In the genomic region with DNA sequence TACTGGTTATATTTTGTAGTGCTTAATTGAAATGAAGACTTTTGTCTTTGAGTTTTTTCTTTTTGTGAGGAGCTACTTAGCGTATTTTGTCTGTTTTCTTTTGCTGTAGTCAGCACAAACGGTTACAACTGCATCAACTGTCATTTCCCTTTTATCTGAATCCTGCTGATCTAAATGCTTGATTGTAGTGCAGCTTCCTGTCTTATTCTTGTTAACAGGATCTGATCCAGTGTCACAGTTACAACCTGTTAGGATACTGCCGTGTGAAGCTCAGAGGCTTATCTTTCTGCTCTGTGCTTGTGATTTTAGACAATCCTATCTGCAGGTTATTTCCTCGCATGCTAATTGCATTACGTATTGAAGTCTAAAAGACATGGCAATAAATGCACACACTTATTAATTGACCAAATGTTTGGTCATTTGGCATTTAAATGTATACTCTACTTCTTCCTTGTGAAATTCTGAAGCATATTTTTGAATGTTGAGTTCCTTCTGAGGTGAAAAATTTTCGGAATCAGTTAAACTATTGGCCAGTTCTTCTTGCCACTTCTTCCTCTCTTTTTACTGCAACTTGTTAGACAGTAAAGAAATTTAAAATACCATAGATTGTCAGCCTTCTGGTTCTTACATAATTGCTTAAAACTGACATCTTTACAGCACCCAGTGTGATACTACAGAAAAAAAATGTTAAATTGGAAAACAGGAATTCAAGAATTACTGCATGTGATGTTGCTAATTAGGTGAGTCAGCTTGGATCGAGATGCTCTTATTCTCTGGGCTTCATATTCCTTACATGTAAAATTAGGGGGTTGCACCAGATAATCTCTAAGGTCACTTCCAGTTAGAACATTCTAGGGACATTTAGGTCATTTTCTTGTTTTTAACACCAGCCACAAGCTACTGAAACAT, we compare ENCODE assay signal across 13 cellular contexts.
DNase-seq lines count a peak whose midpoint lies in the region; ATAC-seq and TF ChIP-seq lines count a peak whose summit lies in the region.
"Had no signal": no experiment of that assay in that cellular context is flagged by ENCODE, and none has a peak within 500 bp of the region (broad histone marks: within the 10 kb centered on the region; RNA-seq: fewer than 3 reads in every experiment).

No MANE protein-coding gene starts in this region.

- H3F3A ChIP-seq in GM23338 (replicated peaks; ENCODE audit: low read depth): no peaks in the 10 kb centered on the region

- ATAC-seq in GM23338 (no peak), memory B cell (ENCODE audit: low read depth) (no peak), HG02870 (IDR thresholded peaks at IDR 0.05; ENCODE audit: unreplicated experiment) (no peak), HG03342 (IDR thresholded peaks at IDR 0.05; ENCODE audit: unreplicated experiment) (no peak)
- ATAC-seq in activated naive CD8-positive, alpha-beta T cell treated with anti-CD3 and anti-CD28 coated beads, Interleukin-2, amount 50 U/mL, for 24 hours: no peak
- ATAC-seq: foreskin keratinocyte, HCT116 had no signal

- H3K9me2 ChIP-seq in GM23338 (ENCODE audit: insufficient read depth): no peaks in the 10 kb centered on the region

- no peak overlapping the region for H3K27ac ChIP-seq in GM23338 (ENCODE audit: low read depth)
- H3K27ac ChIP-seq: foreskin keratinocyte, neural progenitor cell had no signal

- H3K4me3 Mint-ChIP-seq in GM23338 (no peak overlapping the region), memory B cell (no peak overlapping the region)
- H3K4me3 Mint-ChIP-seq in activated naive CD8-positive, alpha-beta T cell treated with anti-CD3 and anti-CD28 coated beads, Interleukin-2, amount 50 U/mL, for 24 hours: no peak overlapping the region
- H3K4me3 Mint-ChIP-seq: neural progenitor cell had no signal

- peak overlapping the region; percentile 15; the same call in 1 of the 2 replicates for H3K27ac Mint-ChIP-seq in GM23338
- peak overlapping the region; percentile 47 for H3K27ac Mint-ChIP-seq in activated naive CD8-positive, alpha-beta T cell treated with anti-CD3 and anti-CD28 coated beads, Interleukin-2, amount 50 U/mL, for 24 hours
- H3K27ac Mint-ChIP-seq in memory B cell: peak overlapping the region; percentile 65
- H3K27ac Mint-ChIP-seq: neural progenitor cell had no signal

- H4K20me1 ChIP-seq in GM23338 (replicated peaks; ENCODE audit: insufficient read depth): no peaks in the 10 kb centered on the region

- TF ChIP-seq CTCF in GM23338 (conservative IDR thresholded peaks at IDR 0.05; ENCODE audit: low read depth in 2 of 2): no peak

- no peaks in the 10 kb centered on the region for H3K36me3 ChIP-seq in GM23338 (ENCODE audit: insufficient read depth)
- H3K36me3 ChIP-seq: neural progenitor cell had no signal

- H3K9me3 Mint-ChIP-seq in GM23338: peaks cover 11% of the 10 kb centered on the region; the same call in 2 of the 3 replicates
- H3K9me3 Mint-ChIP-seq in activated naive CD8-positive, alpha-beta T cell treated with anti-CD3 and anti-CD28 coated beads, Interleukin-2, amount 50 U/mL, for 24 hours: peaks cover 18% of the 10 kb centered on the region
- H3K9me3 Mint-ChIP-seq in memory B cell: peaks cover 9% of the 10 kb centered on the region

- H3K27me3 ChIP-seq in GM23338 (ENCODE audit: insufficient read depth): no peaks in the 10 kb centered on the region
- H3K27me3 ChIP-seq: foreskin keratinocyte, neural progenitor cell had no signal

- H2AFZ ChIP-seq in GM23338: no peak overlapping the region
- H2AFZ ChIP-seq: neural progenitor cell had no signal

- peaks cover 28% of the 10 kb centered on the region for H3K36me3 Mint-ChIP-seq in GM23338 (ENCODE audit: low read depth)
- peaks cover 63% of the 10 kb centered on the region for H3K36me3 Mint-ChIP-seq in activated naive CD8-positive, alpha-beta T cell treated with anti-CD3 and anti-CD28 coated beads, Interleukin-2, amount 50 U/mL, for 24 hours (ENCODE audit: low read depth)
- peaks cover 41% of the 10 kb centered on the region for H3K36me3 Mint-ChIP-seq in memory B cell

- H3K4me1 Mint-ChIP-seq in GM23338 (peaks cover 9% of the 10 kb centered on the region; the same call in 2 of the 3 replicates), memory B cell (peaks cover 30% of the 10 kb centered on the region)
- H3K4me1 Mint-ChIP-seq in activated naive CD8-positive, alpha-beta T cell treated with anti-CD3 and anti-CD28 coated beads, Interleukin-2, amount 50 U/mL, for 24 hours: peaks cover 70% of the 10 kb centered on the region

- H3K4me1 ChIP-seq in GM23338 (ENCODE audit: insufficient read depth): no peaks in the 10 kb centered on the region

- H3K4me3 ChIP-seq in GM23338: no peak overlapping the region
- H3K4me3 ChIP-seq: neural progenitor cell had no signal

- H3K79me2 ChIP-seq in GM23338 (replicated peaks; ENCODE audit: insufficient read depth): peaks cover 4% of the 10 kb centered on the region; the same call in 1 of the 2 replicates

- peak; percentile 12 for DNase-seq in A172 (ENCODE audit: low spot score)
- no peak for DNase-seq in GM23338 (ENCODE audit: low spot score)
- DNase-seq in activated naive CD8-positive, alpha-beta T cell treated with anti-CD3 and anti-CD28 coated beads, Interleukin-2, amount 50 U/mL, for 24 hours: no peak
- DNase-seq in memory B cell (ENCODE audit: low spot score in 2 of 2): no peak
- DNase-seq in NCI-H510A (lab: John Stamatoyannopoulos, UW): no peak
- DNase-seq in SKM-1 treated with dmso at 0.1 percent for 144 hours (lab: John Stamatoyannopoulos, UW; ENCODE audit: unreplicated experiment): no peak
- DNase-seq: COR-L47, foreskin keratinocyte, NCI-H526 had no signal

- no peak overlapping the region for H3K4me2 ChIP-seq in GM23338
- H3K4me2 ChIP-seq: neural progenitor cell had no signal

- H3K27me3 Mint-ChIP-seq in GM23338 (ENCODE audit: insufficient read depth, low read depth, poor library complexity) (peaks cover 2% of the 10 kb centered on the region), memory B cell (no peaks in the 10 kb centered on the region)
- no peaks in the 10 kb centered on the region for H3K27me3 Mint-ChIP-seq in activated naive CD8-positive, alpha-beta T cell treated with anti-CD3 and anti-CD28 coated beads, Interleukin-2, amount 50 U/mL, for 24 hours

TF ChIP-seq in GM23338, 12 proteins besides CTCF, POLR2A, EP300 and RAD21:
- no peak for TF ChIP-seq CREB1 (CRISPR knock-in tag; IDR thresholded peaks at IDR 0.05; ENCODE audit: low read depth)
- no peak for TF ChIP-seq EZH2phosphoT487 (IDR thresholded peaks at IDR 0.05; ENCODE audit: unreplicated experiment)
- TF ChIP-seq, protein P1, sequence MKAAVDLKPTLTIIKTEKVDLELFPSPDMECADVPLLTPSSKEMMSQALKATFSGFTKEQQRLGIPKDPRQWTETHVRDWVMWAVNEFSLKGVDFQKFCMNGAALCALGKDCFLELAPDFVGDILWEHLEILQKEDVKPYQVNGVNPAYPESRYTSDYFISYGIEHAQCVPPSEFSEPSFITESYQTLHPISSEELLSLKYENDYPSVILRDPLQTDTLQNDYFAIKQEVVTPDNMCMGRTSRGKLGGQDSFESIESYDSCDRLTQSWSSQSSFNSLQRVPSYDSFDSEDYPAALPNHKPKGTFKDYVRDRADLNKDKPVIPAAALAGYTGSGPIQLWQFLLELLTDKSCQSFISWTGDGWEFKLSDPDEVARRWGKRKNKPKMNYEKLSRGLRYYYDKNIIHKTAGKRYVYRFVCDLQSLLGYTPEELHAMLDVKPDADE (IDR thresholded peaks at IDR 0.05): no peak
- TF ChIP-seq ZNF331 (CRISPR knock-in tag; IDR thresholded peaks at IDR 0.05; ENCODE audit: low read depth): no peak
- TF ChIP-seq ZNF114 (CRISPR knock-in tag; IDR thresholded peaks at IDR 0.05): no peak
- TF ChIP-seq EZH2 (IDR thresholded peaks at IDR 0.05; ENCODE audit: low read depth, unreplicated experiment): no peak
- TF ChIP-seq POLR2AphosphoS5 (IDR thresholded peaks at IDR 0.05; ENCODE audit: low read depth): no peak
- TF ChIP-seq, protein P2, sequence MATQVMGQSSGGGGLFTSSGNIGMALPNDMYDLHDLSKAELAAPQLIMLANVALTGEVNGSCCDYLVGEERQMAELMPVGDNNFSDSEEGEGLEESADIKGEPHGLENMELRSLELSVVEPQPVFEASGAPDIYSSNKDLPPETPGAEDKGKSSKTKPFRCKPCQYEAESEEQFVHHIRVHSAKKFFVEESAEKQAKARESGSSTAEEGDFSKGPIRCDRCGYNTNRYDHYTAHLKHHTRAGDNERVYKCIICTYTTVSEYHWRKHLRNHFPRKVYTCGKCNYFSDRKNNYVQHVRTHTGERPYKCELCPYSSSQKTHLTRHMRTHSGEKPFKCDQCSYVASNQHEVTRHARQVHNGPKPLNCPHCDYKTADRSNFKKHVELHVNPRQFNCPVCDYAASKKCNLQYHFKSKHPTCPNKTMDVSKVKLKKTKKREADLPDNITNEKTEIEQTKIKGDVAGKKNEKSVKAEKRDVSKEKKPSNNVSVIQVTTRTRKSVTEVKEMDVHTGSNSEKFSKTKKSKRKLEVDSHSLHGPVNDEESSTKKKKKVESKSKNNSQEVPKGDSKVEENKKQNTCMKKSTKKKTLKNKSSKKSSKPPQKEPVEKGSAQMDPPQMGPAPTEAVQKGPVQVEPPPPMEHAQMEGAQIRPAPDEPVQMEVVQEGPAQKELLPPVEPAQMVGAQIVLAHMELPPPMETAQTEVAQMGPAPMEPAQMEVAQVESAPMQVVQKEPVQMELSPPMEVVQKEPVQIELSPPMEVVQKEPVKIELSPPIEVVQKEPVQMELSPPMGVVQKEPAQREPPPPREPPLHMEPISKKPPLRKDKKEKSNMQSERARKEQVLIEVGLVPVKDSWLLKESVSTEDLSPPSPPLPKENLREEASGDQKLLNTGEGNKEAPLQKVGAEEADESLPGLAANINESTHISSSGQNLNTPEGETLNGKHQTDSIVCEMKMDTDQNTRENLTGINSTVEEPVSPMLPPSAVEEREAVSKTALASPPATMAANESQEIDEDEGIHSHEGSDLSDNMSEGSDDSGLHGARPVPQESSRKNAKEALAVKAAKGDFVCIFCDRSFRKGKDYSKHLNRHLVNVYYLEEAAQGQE (IDR thresholded peaks at IDR 0.05; ENCODE audit: unreplicated experiment): no peak

Comparison
In these comparisons a context has a peak if more than half of its experiments do, and no peak if none do; other contexts are left out.
1. H3K27ac Mint-ChIP-seq: peak in every context shown above with its lines; median percentile 65 in memory B cell; 47 in activated naive CD8-positive, alpha-beta T cell treated with anti-CD3 and anti-CD28 coated beads, Interleukin-2, amount 50 U/mL, for 24 hours; 15 in GM23338.